13 cellular contexts compared by ENCODE assay signal in genomic region chr13:33869005-33869404, GRCh38.
"Had no signal": no experiment of that assay in that cellular context is flagged by ENCODE, and none has a peak within 500 bp of the region (broad histone marks: within the 10 kb centered on the region; RNA-seq: fewer than 3 reads in every experiment).

No MANE protein-coding gene starts in this region.

- H3K27me3 ChIP-seq: colonic mucosa, spleen had no signal

- H3K4me3 ChIP-seq: colonic mucosa, spleen had no signal

- H3K27ac ChIP-seq: colonic mucosa, spleen had no signal

- DNase-seq: activated CD4-positive, alpha-beta T cell treated with anti-CD3 and anti-CD28 coated beads, Interleukin-2, amount 50 U/mL, for 1 hour; aorta; caudate nucleus; colonic mucosa; effector CD4-positive, alpha-beta T cell; left colon; natural killer cell; occipital lobe; spleen; stimulated activated CD4-positive, alpha-beta T cell treated with anti-CD3 and anti-CD28 coated beads, Interleukin-1b, Interleukin-23, amount 100 ng/mL, for 48 hours; substantia nigra; SW 1271; trophoblast cell had no signal

- H3K36me3 ChIP-seq: colonic mucosa, spleen had no signal
